Comparison of ENCODE assay signal across 8 cellular contexts in the genomic region with DNA sequence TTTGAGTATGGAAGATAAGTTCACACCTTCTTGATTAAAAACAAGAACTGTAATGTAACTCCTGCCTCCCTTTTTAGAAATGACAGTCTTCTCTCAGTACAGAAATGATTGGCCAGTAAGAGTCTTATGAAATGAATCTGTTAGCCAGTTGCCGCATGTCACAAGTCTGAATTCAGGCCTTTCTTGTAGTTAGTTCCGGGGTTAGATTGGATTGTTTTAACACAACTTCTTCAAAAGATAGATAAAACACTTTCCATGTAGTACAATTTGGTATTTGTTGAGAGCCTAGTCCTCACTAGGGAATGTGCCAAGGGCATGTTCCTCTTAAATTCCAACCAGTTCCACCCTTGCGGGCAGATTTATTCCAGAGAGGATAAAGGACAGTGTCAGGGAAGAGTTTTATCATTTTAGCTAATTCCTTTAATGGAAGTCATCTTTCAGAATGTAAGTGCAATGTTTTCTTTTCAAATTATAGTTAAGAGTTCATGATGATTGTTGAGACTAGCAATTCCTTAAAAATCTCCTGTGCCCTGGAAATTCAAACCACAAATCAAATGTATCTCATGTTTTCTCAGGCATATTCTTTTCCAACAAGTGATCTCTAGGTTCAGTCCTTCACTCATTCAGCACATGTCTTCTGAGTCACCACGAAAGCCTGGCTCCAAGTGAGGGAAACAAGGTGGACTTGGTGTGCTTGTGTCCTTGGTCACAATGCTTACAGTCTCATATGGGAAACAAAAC. TPM values are rescaled to one million over a fixed set of nuclear protein-coding genes. Genes with fewer than 3 reads are reported as not detected.
A peak's percentile ranks its signal among the peaks of the same experiment; 100 is the strongest.
DNase-seq lines count a peak whose midpoint lies in the region; ATAC-seq and TF ChIP-seq lines count a peak whose summit lies in the region.

No MANE protein-coding gene starts in this region.

- TF ChIP-seq CTCF in Loucy (conservative IDR thresholded peaks at IDR 0.05; ENCODE audit: low read length) (no peak), foreskin keratinocyte (conservative IDR thresholded peaks at IDR 0.05) (no peak), glutamatergic neuron (IDR thresholded peaks at IDR 0.05; ENCODE audit: partially characterized antibody, unreplicated experiment) (no peak)

- peak overlapping the region; percentile 81 for H3K4me3 ChIP-seq in Loucy (ENCODE audit: low read length, poor library complexity, severe bottlenecking)

- H3K4me3 Mint-ChIP-seq in glutamatergic neuron (ENCODE audit: unreplicated experiment), result no peak overlapping the region

- H3K9ac ChIP-seq in Loucy (ENCODE audit: low read depth, low read length, poor library complexity, severe bottlenecking), result peak overlapping the region; percentile 87

- no peaks in the 10 kb centered on the region for H3K36me3 Mint-ChIP-seq in glutamatergic neuron (ENCODE audit: unreplicated experiment)

- DNase-seq in foreskin keratinocyte, result peak in 1 of 2 donors; percentile 75
- DNase-seq in DMS53 (lab: John Stamatoyannopoulos, UW), result no peak
- DNase-seq in NCI-H748 treated with DMSO at 0.1 percent for 48 hours (lab: John Stamatoyannopoulos, UW), result no peak
- DNase-seq in NCI-H524 treated with DMSO at 0.1 percent for 48 hours (lab: John Stamatoyannopoulos, UW), result no peak
- DNase-seq in glutamatergic neuron, result no peak

- H3F3A ChIP-seq in Loucy (ENCODE audit: low read depth), result no peaks in the 10 kb centered on the region

- ATAC-seq in GM18498 (IDR thresholded peaks at IDR 0.05; ENCODE audit: unreplicated experiment) (peak; percentile 40), GM21723 (IDR thresholded peaks at IDR 0.05; ENCODE audit: unreplicated experiment) (peak; percentile 51), foreskin keratinocyte (peak; percentile 27)

- H3K4me1 ChIP-seq in Loucy (ENCODE audit: insufficient read depth, low read length, poor library complexity, severe bottlenecking), result peaks cover 63% of the 10 kb centered on the region
- H3K4me1 ChIP-seq in foreskin keratinocyte, result peaks cover 45% of the 10 kb centered on the region

- peaks cover 58% of the 10 kb centered on the region for H4K20me1 ChIP-seq in Loucy (ENCODE audit: insufficient read depth, low read length, poor library complexity, severe bottlenecking)

- H3K27me3 ChIP-seq in Loucy (ENCODE audit: insufficient read depth, low read length, poor library complexity, severe bottlenecking), result no peaks in the 10 kb centered on the region
- H3K27me3 ChIP-seq in foreskin keratinocyte, result no peaks in the 10 kb centered on the region

- H3K27ac Mint-ChIP-seq in glutamatergic neuron (ENCODE audit: unreplicated experiment), result no peak overlapping the region

- no peaks in the 10 kb centered on the region for H3K9me2 ChIP-seq in Loucy (replicated peaks; ENCODE audit: low read depth, low read length)

- peaks cover 2% of the 10 kb centered on the region for H3K27me3 Mint-ChIP-seq in glutamatergic neuron (ENCODE audit: unreplicated experiment)

- peaks cover 90% of the 10 kb centered on the region for H3K79me2 ChIP-seq in Loucy (ENCODE audit: insufficient read depth, low read length)

- H3K36me3 ChIP-seq in Loucy (ENCODE audit: insufficient read depth, low read length), result no peaks in the 10 kb centered on the region

- H3K4me1 Mint-ChIP-seq in glutamatergic neuron (ENCODE audit: low read depth, unreplicated experiment), result peaks cover 10% of the 10 kb centered on the region

- peak overlapping the region; percentile 100 for H3K4me2 ChIP-seq in Loucy (ENCODE audit: low read depth, low read length, poor library complexity, severe bottlenecking)

- no peaks in the 10 kb centered on the region for H3K9me3 Mint-ChIP-seq in glutamatergic neuron (ENCODE audit: unreplicated experiment)

- peak overlapping the region; percentile 44 for H3K27ac ChIP-seq in foreskin keratinocyte

- no peak overlapping the region for H2AFZ ChIP-seq in Loucy (ENCODE audit: low read length)

- no peaks in the 10 kb centered on the region for H3K9me3 ChIP-seq in Loucy (ENCODE audit: insufficient read depth, low read depth, low read length)

RNA-seq across cellular contexts. Expression of a gene that starts 4.1 kb away (rescaled TPM):
- 12.4 and 14.1 TPM in 2 replicates for total RNA-seq in foreskin keratinocyte
- 3.5 and 4.5 TPM in 2 replicates for polyA plus RNA-seq in foreskin keratinocyte
- total RNA-seq in glutamatergic neuron (ENCODE audit: unreplicated experiment), result 31.7 TPM
